13 cellular contexts compared by ENCODE assay signal in genomic region chr15:99433757-99434211, GRCh38.
DNase-seq lines count a peak whose midpoint lies in the region; ATAC-seq and TF ChIP-seq lines count a peak whose summit lies in the region.
"Had no signal": no experiment of that assay in that cellular context is flagged by ENCODE, and none has a peak within 500 bp of the region (broad histone marks: within the 10 kb centered on the region; RNA-seq: fewer than 3 reads in every experiment).

No MANE protein-coding gene starts in this region.

- peak overlapping the region; percentile 67 for H3K9ac ChIP-seq in adipocyte (ENCODE audit: low read length)

- H3K9me3 ChIP-seq in adipocyte (ENCODE audit: control insufficient read depth, low read length) = no peaks in the 10 kb centered on the region
- no peaks in the 10 kb centered on the region for H3K9me3 ChIP-seq in lower lobe of right lung
- no peaks in the 10 kb centered on the region for H3K9me3 ChIP-seq in transverse colon
- H3K9me3 ChIP-seq: uterus had no signal

- no peaks in the 10 kb centered on the region for H3K27me3 ChIP-seq in adipocyte (replicated peaks; ENCODE audit: control insufficient read depth, insufficient read depth, low read length)
- no peaks in the 10 kb centered on the region for H3K27me3 ChIP-seq in lower lobe of right lung (ENCODE audit: low read depth)
- no peaks in the 10 kb centered on the region for H3K27me3 ChIP-seq in transverse colon
- H3K27me3 ChIP-seq: uterus had no signal

- H3K4me3 ChIP-seq in adipocyte (ENCODE audit: low read length) = no peak overlapping the region
- H3K4me3 ChIP-seq in lower lobe of right lung = no peak overlapping the region
- no peak overlapping the region for H3K4me3 ChIP-seq in transverse colon
- H3K4me3 ChIP-seq: uterus had no signal

- H3K4me3 Mint-ChIP-seq in progenitor cell of endocrine pancreas (ENCODE audit: low read depth) = no peak overlapping the region

- H3K36me3 ChIP-seq in adipocyte (ENCODE audit: control insufficient read depth, insufficient read depth, low read length, severe bottlenecking) = no peaks in the 10 kb centered on the region
- H3K36me3 ChIP-seq in lower lobe of right lung = no peaks in the 10 kb centered on the region
- no peaks in the 10 kb centered on the region for H3K36me3 ChIP-seq in transverse colon
- H3K36me3 ChIP-seq: uterus had no signal

- WGBS in transverse colon (ENCODE audit: low coverage in 1 of 2), 2 donors = 87% methylated on average over 17 of the region's 17 CpGs; no CpG with 5 or more reads in 1 of the 2 donors

- TF ChIP-seq POLR2A in transverse colon (IDR thresholded peaks at IDR 0.05) = no peak

- H3K9me3 Mint-ChIP-seq in progenitor cell of endocrine pancreas (ENCODE audit: low read depth) = no peaks in the 10 kb centered on the region

- TF ChIP-seq CTCF in lower lobe of right lung (IDR thresholded peaks at IDR 0.05) (no peak), transverse colon (IDR thresholded peaks at IDR 0.05) (no peak), progenitor cell of endocrine pancreas (IDR thresholded peaks at IDR 0.05; ENCODE audit: unreplicated experiment) (no peak)

- peaks cover 13% of the 10 kb centered on the region for H3K4me1 ChIP-seq in adipocyte (ENCODE audit: control insufficient read depth, insufficient read depth, low read length)
- peaks cover 52% of the 10 kb centered on the region for H3K4me1 ChIP-seq in lower lobe of right lung
- H3K4me1 ChIP-seq in transverse colon = peaks cover 18 to 40% (median 26%) of the 10 kb centered on the region in 4 donors

- H3K4me1 Mint-ChIP-seq in progenitor cell of endocrine pancreas (ENCODE audit: low read depth) = no peaks in the 10 kb centered on the region

- no peak overlapping the region for H3K27ac Mint-ChIP-seq in progenitor cell of endocrine pancreas

- TF ChIP-seq EP300 in transverse colon (IDR thresholded peaks at IDR 0.05; ENCODE audit: low read depth) = no peak

- intact Hi-C loops in lower lobe of right lung (cut with DNase I) (no loop called here), transverse colon (cut with DNase I; ENCODE audit: low total_unique reads) (no loop called here)

- peak overlapping the region; percentile 67 for H3K27ac ChIP-seq in lower lobe of right lung
- peak overlapping the region in 3 of 4 donors; percentile 70 to 87 (median 80) for H3K27ac ChIP-seq in transverse colon
- H3K27ac ChIP-seq: uterus had no signal

- peak; percentile 16 to 18 for DNase-seq in activated T-cell treated with anti-CD3 and anti-CD28 coated beads, Interleukin-2, amount 50 U/mL, for 48 hours
- DNase-seq in activated T-cell treated with anti-CD3 and anti-CD28 coated beads for 4 hours (no peak), adipocyte (ENCODE audit: low read depth) (no peak), lower lobe of right lung (no peak), transverse colon (no peak), NCI-H1694 (lab: John Stamatoyannopoulos, UW) (no peak), progenitor cell of endocrine pancreas (ENCODE audit: low spot score, unreplicated experiment) (no peak)
- no peak for DNase-seq in stimulated activated CD4-positive, alpha-beta T cell treated with anti-CD3 and anti-CD28 coated beads, Interleukin-2, amount 100 ng/mL, for 24 hours
- DNase-seq: DMS79 treated with DMSO at 0.1 percent for 48 hours, kidney glomerular epithelial cell, NCI-H146, NCI-H748 treated with DMSO at 0.1 percent for 48 hours had no signal

- no peaks in the 10 kb centered on the region for H3K36me3 Mint-ChIP-seq in progenitor cell of endocrine pancreas (ENCODE audit: insufficient read depth)

- no peak for ATAC-seq in lower lobe of right lung

- peaks cover 9% of the 10 kb centered on the region for H3K27me3 Mint-ChIP-seq in progenitor cell of endocrine pancreas

- in situ Hi-C loops in transverse colon (cut with MboI; ENCODE audit: low pct_ligation_motif_present in 1 of 4, low pct_unique_long_range_greater_than_20kb in 1 of 4, low sequenced_read_pairs in 3 of 4) = no loop called here

Comparison
In these comparisons a context has a peak if more than half of its experiments do, and no peak if none do; other contexts are left out.
1. DNase-seq: peak in activated T-cell treated with anti-CD3 and anti-CD28 coated beads, Interleukin-2, amount 50 U/mL, for 48 hours (2 of 2); none in activated T-cell treated with anti-CD3 and anti-CD28 coated beads for 4 hours (single experiment), adipocyte (single experiment), lower lobe of right lung (single experiment), transverse colon (single experiment), stimulated activated CD4-positive, alpha-beta T cell treated with anti-CD3 and anti-CD28 coated beads, Interleukin-2, amount 100 ng/mL, for 24 hours (0 of 2), NCI-H1694 (single experiment) and progenitor cell of endocrine pancreas (single experiment).